ENCODE assay signal across 8 cellular contexts in genomic region chr17:38674013-38674748, GRCh38. TPM values are rescaled to one million over a fixed set of nuclear protein-coding genes. Genes with fewer than 3 reads are reported as not detected.
A peak's percentile ranks its signal among the peaks of the same experiment; 100 is the strongest.
DNase-seq lines count a peak whose midpoint lies in the region; ATAC-seq, FAIRE-seq and TF ChIP-seq lines count a peak whose summit lies in the region.

No MANE protein-coding gene starts in this region.

- SMC1A ChIA-PET in GM12878 (lab: Charles Lee; ENCODE audit: uncharacterized antibody, unreplicated experiment) = interaction anchor here (4.5 kb wide), 1 partner anchor 62 kb away, joined by 50 read pairs; no protein-coding TSS in a partner anchor

- peak overlapping the region; percentile 6 for H2AFZ ChIP-seq in GM12878 (ENCODE audit: control insufficient read depth, low read depth, low read length)

- peaks cover 4% of the 10 kb centered on the region; the same call in 1 of the 2 replicates for H4K20me1 ChIP-seq in GM12878 (ENCODE audit: control insufficient read depth, insufficient read depth)

- no peak for FAIRE-seq in D721Med (lab: Jason Lieb, UNC)
- no peak for FAIRE-seq in GM12878 (lab: Jason Lieb, UNC)

- intact Hi-C loops in GM12878 (cut with micrococcal nuclease; ENCODE audit: unreplicated experiment) (loop anchor here (2.0 to 10.0 kb wide), 4 partner anchors 19 to 319 kb away; partner anchors contain the start of gene SOCS7), lower leg skin (cut with DNase I; ENCODE audit: low total_unique reads) (loop anchor here (2.0 kb wide), 1 partner anchor 57 kb away; the partner anchor contains the start of gene CISD3)

- H3K36me3 ChIP-seq in NT2/D1 (ENCODE audit: insufficient read depth, insufficient read length, low read length) (no peaks in the 10 kb centered on the region), GM12878 (ENCODE audit: control insufficient read depth in 2 of 2, insufficient read depth in 2 of 2, low read length in 1 of 2) (no peaks in the 10 kb centered on the region), stomach smooth muscle (ENCODE audit: control insufficient read depth in 2 of 2, insufficient read depth in 2 of 2, low read length in 2 of 2) (no peaks in the 10 kb centered on the region)

- TSS peak; percentile 80 for BruUV-seq in GM12878 (replicated peaks; lab: Mats Ljungman, UMichigan)

- TF ChIP-seq RAD21 in GM12878 (IDR thresholded peaks at IDR 0.05; ENCODE audit: insufficient read depth, low read depth, low read length) = no peak

- H3K27ac ChIP-seq in GM12878 (ENCODE audit: control insufficient read depth, insufficient read depth) (no peak overlapping the region), stomach smooth muscle (ENCODE audit: low read length) (no peak overlapping the region)

- POLR2A ChIA-PET in GM12878 (lab: Charles Lee) = no interaction called here

- peak overlapping the region; percentile 85 for H3K9ac ChIP-seq in NT2/D1 (ENCODE audit: insufficient read length, low read depth)
- H3K9ac ChIP-seq in GM12878 (ENCODE audit: control insufficient read depth, insufficient read depth, low read length) = peak overlapping the region; percentile 65; the same call in 1 of the 2 replicates
- H3K9ac ChIP-seq in stomach smooth muscle (ENCODE audit: low read length in 2 of 2) = no peak overlapping the region

- WGBS in GM12878 (ENCODE audit: insufficient coverage, insufficient replicate concordance, low lambda C conversion rate, missing lambda C conversion rate) = 3% methylated on average over 51 of the region's 85 CpGs
- WGBS in lower leg skin, 2 donors = 1 to 2% methylated on average over 31 to 62 of the region's 85 CpGs

- no peak for DNase-seq in D721Med (ENCODE audit: insufficient read length, low spot score)
- DNase-seq in NT2/D1 (ENCODE audit: low read depth, low spot score) = no peak
- DNase-seq in GM12878 (ENCODE audit: low read depth, low spot score) = no peak
- DNase-seq in lower leg skin (ENCODE audit: low spot score in 2 of 2) = peak in 1 of 2 donors; percentile 86
- no peak for DNase-seq in HuH-7.5 (ENCODE audit: low spot score)
- DNase-seq in pons (ENCODE audit: low spot score) = no peak

- H3K9me3 ChIP-seq in NT2/D1 (ENCODE audit: insufficient read depth, low read length) (no peaks in the 10 kb centered on the region), GM12878 (replicated peaks; ENCODE audit: control insufficient read depth, insufficient read depth, low read length) (no peaks in the 10 kb centered on the region), stomach smooth muscle (ENCODE audit: control insufficient read depth in 2 of 2, low read length in 2 of 2) (no peaks in the 10 kb centered on the region)

- TF ChIP-seq POLR2A in GM12878 (IDR thresholded peaks at IDR 0.05; ENCODE audit: low read depth, low read length) (no peak; the same call in 1 of the 2 replicates), lower leg skin (IDR thresholded peaks at IDR 0.05) (no peak)

- in situ Hi-C loops in GM12878 (cut with MboI) = no loop called here

- H3K27me3 ChIP-seq in NT2/D1 (ENCODE audit: insufficient read depth, insufficient read length) (peaks cover 56% of the 10 kb centered on the region), GM12878 (replicated peaks in 1 of 2; ENCODE audit: control insufficient read depth in 2 of 2, insufficient read depth in 2 of 2, low read length in 1 of 2) (peaks cover 11 to 15% of the 10 kb centered on the region in 2 experiments; a peak in 3 of 4 replicates), stomach smooth muscle (ENCODE audit: control insufficient read depth in 1 of 2, insufficient read depth in 2 of 2, low read length in 2 of 2) (peaks cover 37 to 58% of the 10 kb centered on the region in 2 donors)

- RAD21 ChIA-PET in GM12878 (lab: Charles Lee; ENCODE audit: unreplicated experiment) = interaction anchor here (4.1 kb wide), 1 partner anchor 57 kb away, joined by 32 read pairs; the partner anchor contains the start of gene CISD3

- ATAC-seq in GM21390 (IDR thresholded peaks at IDR 0.05; ENCODE audit: unreplicated experiment) = peak; percentile 21
- ATAC-seq in GM12878 = peak; percentile 15

- CTCF ChIA-PET in GM12878 (lab: Yijun Ruan, JAX) = interaction anchor here (0.7 to 9.0 kb wide), 5 partner anchors 18 to 195 kb away, joined by 3 to 170 read pairs (median 5); partner anchors contain the start of gene CISD3

- TF ChIP-seq CTCF in D721Med (IDR thresholded peaks at IDR 0.05; ENCODE audit: insufficient read depth, missing control alignments) (peak; percentile 24), GM12878 (IDR thresholded peaks at IDR 0.05 in 2 of 3, conservative IDR thresholded peaks at IDR 0.05 in 1 of 3; ENCODE audit: control insufficient read depth in 2 of 3, extremely low read depth in 1 of 3, insufficient read depth in 1 of 3, low read depth in 3 of 3, low read length in 3 of 3) (peak in 2 of 3 experiments; percentile 13 to 20; a peak in 3 of 6 replicates), lower leg skin (IDR thresholded peaks at IDR 0.05) (no peak)

- peaks cover 2% of the 10 kb centered on the region; the same call in 1 of the 2 replicates for H3K79me2 ChIP-seq in GM12878 (ENCODE audit: control insufficient read depth, insufficient read depth, low read length)

- H3K4me3 ChIP-seq in NT2/D1 (ENCODE audit: insufficient read length, low read depth) = peak overlapping the region; percentile 69
- peak overlapping the region; percentile 84 for H3K4me3 ChIP-seq in GM12878
- H3K4me3 ChIP-seq in lower leg skin (ENCODE audit: low read depth, poor library complexity, severe bottlenecking) = peak overlapping the region; percentile 51
- peak overlapping the region; percentile 28 to 67 for H3K4me3 ChIP-seq in stomach smooth muscle (ENCODE audit: low read length in 2 of 2)

- no peak for TF ChIP-seq EP300 in GM12878 (IDR thresholded peaks at IDR 0.05; ENCODE audit: borderline replicate concordance in 1 of 2, control insufficient read depth in 1 of 2, low read depth in 2 of 2, low read length in 2 of 2)

- peaks cover 3% of the 10 kb centered on the region for H3K4me1 ChIP-seq in NT2/D1 (ENCODE audit: insufficient read depth, insufficient read length)
- H3K4me1 ChIP-seq in GM12878 (ENCODE audit: control insufficient read depth, insufficient read depth, low read length) = peaks cover 34% of the 10 kb centered on the region
- peaks cover 28% of the 10 kb centered on the region for H3K4me1 ChIP-seq in stomach smooth muscle (ENCODE audit: control insufficient read depth, insufficient read depth, low read length)

- peak overlapping the region; percentile 98 for H3K4me2 ChIP-seq in GM12878 (ENCODE audit: control insufficient read depth, insufficient read depth)

RNA-seq across cellular contexts. Expression of gene EPOP, which starts 0.6 kb away (rescaled TPM):
- 2.3 and 2.9 TPM in 2 replicates for total RNA-seq in GM12878 (2013; cell fraction: nucleolus; rRNA removed)
- total RNA-seq in GM12878 (2014; rRNA removed) = 4.8 and 5.0 TPM in 2 replicates
- 3.3 and 3.6 TPM in 2 replicates for total RNA-seq in GM12878 (2014; rRNA removed; fragmentation: Illumina TruSeq; extraction: Trizol)
- 9.0 and 9.7 TPM in 2 replicates for total RNA-seq in GM12878 (2021)
- 1.6 TPM for polyA plus RNA-seq in GM12878 (2011; ENCODE audit: low read depth)
- 7.7 and 8.2 TPM in 2 replicates for polyA plus RNA-seq in GM12878 (2011; rRNA removed)
- 8.4 and 11.0 TPM in 2 replicates for polyA plus RNA-seq in GM12878 (2011; cell fraction: cytosol; rRNA removed)
- polyA plus RNA-seq in GM12878 (2011; cell fraction: nucleus; rRNA removed) = 6.4 and 8.4 TPM in 2 replicates
- 5.3 and 5.8 TPM in 2 replicates for polyA plus RNA-seq in GM12878 (2012)
- 3.9 and 4.0 TPM in 2 replicates for polyA plus RNA-seq in GM12878 (2014; fragmentation: Illumina TruSeq; extraction: Trizol)
- 1 to 10 TPM in 1 of 2 experiments, under 1 TPM in 1; 0.53 to 1.4 TPM for polyA plus RNA-seq in GM12878 (2014; fragmentation: Nextera tagmentation; extraction: Ambion mirVana)
- polyA plus RNA-seq in GM12878 (2014; rRNA removed) = 5.9 and 6.3 TPM in 2 replicates
- 1 to 10 TPM; 1.6 to 2.2 TPM for polyA plus RNA-seq in GM12878 (2016; fragmentation: Nextera tagmentation; extraction: Ambion mirVana)
- 5.6 and 8.5 TPM in 2 replicates for polyA minus RNA-seq in GM12878 (2011; rRNA and poly(A)+ RNA removed)
- 5.2 and 7.2 TPM in 2 replicates for polyA minus RNA-seq in GM12878 (2011; cell fraction: cytosol; rRNA and poly(A)+ RNA removed)
- polyA minus RNA-seq in GM12878 (2011; cell fraction: nucleus; rRNA and poly(A)+ RNA removed) = 3.0 and 4.8 TPM in 2 replicates
- 1 to 10 TPM; 1.8 to 8.7 (median 3.3) TPM for total RNA-seq in lower leg skin

RNA-seq across cellular contexts. Expression of gene MLLT6, which starts 30.9 kb away (rescaled TPM):
- total RNA-seq in GM12878 (2013; cell fraction: nucleolus; rRNA removed) = 281 and 323 TPM in 2 replicates
- 44.2 and 46.0 TPM in 2 replicates for total RNA-seq in GM12878 (2014; rRNA removed)
- total RNA-seq in GM12878 (2014; rRNA removed; fragmentation: Illumina TruSeq; extraction: Trizol) = 29.0 and 31.2 TPM in 2 replicates
- 89.0 and 105 TPM in 2 replicates for total RNA-seq in GM12878 (2021)
- 26.0 TPM for polyA plus RNA-seq in GM12878 (2011; ENCODE audit: low read depth)
- 33.8 and 47.5 TPM in 2 replicates for polyA plus RNA-seq in GM12878 (2011; rRNA removed)
- polyA plus RNA-seq in GM12878 (2011; cell fraction: cytosol; rRNA removed) = 31.7 and 44.9 TPM in 2 replicates
- 244 and 265 TPM in 2 replicates for polyA plus RNA-seq in GM12878 (2011; cell fraction: nucleus; rRNA removed)
- 55.5 and 60.9 TPM in 2 replicates for polyA plus RNA-seq in GM12878 (2012)
- 35.2 and 43.6 TPM in 2 replicates for polyA plus RNA-seq in GM12878 (2014; fragmentation: Illumina TruSeq; extraction: Trizol)
- polyA plus RNA-seq in GM12878 (2014; fragmentation: Nextera tagmentation; extraction: Ambion mirVana) = 1 to 10 TPM; 4.8 to 4.9 TPM
- polyA plus RNA-seq in GM12878 (2014; rRNA removed) = 75.7 and 82.4 TPM in 2 replicates
- 1 to 10 TPM; 7.2 to 8.2 TPM for polyA plus RNA-seq in GM12878 (2016; fragmentation: Nextera tagmentation; extraction: Ambion mirVana)
- 59.4 and 104 TPM in 2 replicates for polyA minus RNA-seq in GM12878 (2011; rRNA and poly(A)+ RNA removed)
- polyA minus RNA-seq in GM12878 (2011; cell fraction: cytosol; rRNA and poly(A)+ RNA removed) = 30.6 and 31.9 TPM in 2 replicates
- 72.8 and 128 TPM in 2 replicates for polyA minus RNA-seq in GM12878 (2011; cell fraction: nucleus; rRNA and poly(A)+ RNA removed)
- 10 to 100 TPM; 46.1 to 85.0 (median 54.0) TPM for total RNA-seq in lower leg skin

RNA-seq across cellular contexts. Expression of gene CISD3, which starts 56.0 kb away (rescaled TPM):
- 1.1 and 2.4 TPM in 2 replicates for total RNA-seq in GM12878 (2013; cell fraction: nucleolus; rRNA removed)
- total RNA-seq in GM12878 (2014; rRNA removed) (6.7 and 9.0 TPM in 2 replicates), GM12878 (2014; rRNA removed; fragmentation: Illumina TruSeq; extraction: Trizol) (4.3 and 7.3 TPM in 2 replicates), GM12878 (2021) (25.4 and 28.5 TPM in 2 replicates), lower leg skin (1 to 10 TPM; 3.7 to 7.8 (median 5.4) TPM)
- 2.6 TPM for polyA plus RNA-seq in GM12878 (2011; ENCODE audit: low read depth)
- polyA plus RNA-seq in GM12878 (2011; rRNA removed) (3.9 and 6.0 TPM in 2 replicates), GM12878 (2014; fragmentation: Illumina TruSeq; extraction: Trizol) (2.9 and 4.3 TPM in 2 replicates), GM12878 (2014; fragmentation: Nextera tagmentation; extraction: Ambion mirVana) (1 to 10 TPM; 2.6 to 5.3 TPM), GM12878 (2014; rRNA removed) (23.5 and 24.1 TPM in 2 replicates), GM12878 (2016; fragmentation: Nextera tagmentation; extraction: Ambion mirVana) (10 to 100 TPM; 34.1 to 38.1 TPM)
- polyA plus RNA-seq in GM12878 (2011; cell fraction: cytosol; rRNA removed) = 3.7 and 9.2 TPM in 2 replicates
- 3.8 and 5.0 TPM in 2 replicates for polyA plus RNA-seq in GM12878 (2011; cell fraction: nucleus; rRNA removed)
- 5.9 and 6.7 TPM in 2 replicates for polyA plus RNA-seq in GM12878 (2012)
- 1.0 and 2.7 TPM in 2 replicates for polyA minus RNA-seq in GM12878 (2011; rRNA and poly(A)+ RNA removed)
- 0.83 and 1.1 TPM in 2 replicates for polyA minus RNA-seq in GM12878 (2011; cell fraction: cytosol; rRNA and poly(A)+ RNA removed)
- polyA minus RNA-seq in GM12878 (2011; cell fraction: nucleus; rRNA and poly(A)+ RNA removed) = 2.2 and 2.7 TPM in 2 replicates

Comparison
In these comparisons a context has a peak if more than half of its experiments do, and no peak if none do; other contexts are left out.
1. CTCF ChIP-seq: peak in D721Med (single experiment) and GM12878 (2 of 3); none in lower leg skin (0 of 3).
2. H3K9ac ChIP-seq: peak in NT2/D1 (single experiment) and GM12878 (single experiment); none in stomach smooth muscle (0 of 2).
3. Peak in every context shown above with its lines, with median percentiles within 50 percentile points of each other: H3K4me3 ChIP-seq.